Comparison of ENCODE assay signal across 19 cellular contexts in genomic region chr7:80137410-80137809, GRCh38. TPM values are rescaled to one million over a fixed set of nuclear protein-coding genes. Genes with fewer than 3 reads are reported as not detected.
DNase-seq lines count a peak whose midpoint lies in the region; ATAC-seq and TF ChIP-seq lines count a peak whose summit lies in the region.
"Had no signal": no experiment of that assay in that cellular context is flagged by ENCODE, and none has a peak within 500 bp of the region (broad histone marks: within the 10 kb centered on the region; RNA-seq: fewer than 3 reads in every experiment).

No MANE protein-coding gene starts in this region.

- no peak for TF ChIP-seq EP300 in suprapubic skin (IDR thresholded peaks at IDR 0.05)

- H3K27ac ChIP-seq in muscle layer of colon (ENCODE audit: low read depth, low read length) (peak overlapping the region; percentile 12), suprapubic skin (no peak overlapping the region)
- H3K27ac ChIP-seq: cardiac muscle cell, Peyer's patch had no signal

- no peaks in the 10 kb centered on the region for H3K9me3 Mint-ChIP-seq in activated naive CD8-positive, alpha-beta T cell treated with anti-CD3 and anti-CD28 coated beads, Interleukin-2, amount 50 U/mL, for 24 hours
- H3K9me3 Mint-ChIP-seq in activated naive CD8-positive, alpha-beta T cell treated with anti-CD3 and anti-CD28 coated beads for 36 hours: no peaks in the 10 kb centered on the region
- no peaks in the 10 kb centered on the region for H3K9me3 Mint-ChIP-seq in chondrocyte (ENCODE audit: low read depth)
- peaks cover 0 to 3% (median 0%) of the 10 kb centered on the region in 3 donors for H3K9me3 Mint-ChIP-seq in T-cell
- H3K9me3 Mint-ChIP-seq: H9 had no signal

- H3K4me3 Mint-ChIP-seq in activated naive CD8-positive, alpha-beta T cell treated with anti-CD3 and anti-CD28 coated beads, Interleukin-2, amount 50 U/mL, for 24 hours: peak overlapping the region; percentile 29
- no peak overlapping the region for H3K4me3 Mint-ChIP-seq in activated naive CD8-positive, alpha-beta T cell treated with anti-CD3 and anti-CD28 coated beads for 36 hours
- H3K4me3 Mint-ChIP-seq in chondrocyte (ENCODE audit: unreplicated experiment): no peak overlapping the region
- H3K4me3 Mint-ChIP-seq in T-cell: no peak overlapping the region
- H3K4me3 Mint-ChIP-seq: stimulated activated effector memory CD8-positive, alpha-beta T cell treated with anti-CD3 and anti-CD28 coated beads, Interleukin-12 subunit alpha, Interleukin-12 subunit beta, amount 100 ng/mL, for 72 hours had no signal

- H3K27me3 ChIP-seq in muscle layer of colon (ENCODE audit: control insufficient read depth in 1 of 2, insufficient read depth in 2 of 2, low read length in 2 of 2): no peaks in the 10 kb centered on the region
- H3K27me3 ChIP-seq in suprapubic skin: no peaks in the 10 kb centered on the region
- H3K27me3 ChIP-seq: cardiac muscle cell, Peyer's patch had no signal

- no peak overlapping the region for H3K27ac Mint-ChIP-seq in activated naive CD8-positive, alpha-beta T cell treated with anti-CD3 and anti-CD28 coated beads, Interleukin-2, amount 50 U/mL, for 24 hours
- no peak overlapping the region for H3K27ac Mint-ChIP-seq in activated naive CD8-positive, alpha-beta T cell treated with anti-CD3 and anti-CD28 coated beads for 36 hours
- H3K27ac Mint-ChIP-seq in chondrocyte (ENCODE audit: unreplicated experiment): peak overlapping the region; percentile 23
- H3K27ac Mint-ChIP-seq in T-cell: no peak overlapping the region
- H3K27ac Mint-ChIP-seq: H9; stimulated activated effector memory CD8-positive, alpha-beta T cell treated with anti-CD3 and anti-CD28 coated beads, Interleukin-12 subunit alpha, Interleukin-12 subunit beta, amount 100 ng/mL, for 72 hours had no signal

- no peak for ATAC-seq in activated naive CD8-positive, alpha-beta T cell treated with anti-CD3 and anti-CD28 coated beads, Interleukin-2, amount 50 U/mL, for 24 hours
- ATAC-seq in T-cell (replicated peaks in 1 of 4) (no peak), GM18873 (IDR thresholded peaks at IDR 0.05; ENCODE audit: low FRiP score, unreplicated experiment) (no peak)
- ATAC-seq: left colon; stimulated activated effector memory CD8-positive, alpha-beta T cell treated with anti-CD3 and anti-CD28 coated beads, Interleukin-12 subunit alpha, Interleukin-12 subunit beta, amount 100 ng/mL, for 72 hours had no signal

- POLR2A ChIA-PET in T-cell (lab: Charles Lee): no interaction called here

- 75% methylated on average over 12 of the region's 12 CpGs for WGBS in suprapubic skin

- H3K27me3 Mint-ChIP-seq in activated naive CD8-positive, alpha-beta T cell treated with anti-CD3 and anti-CD28 coated beads, Interleukin-2, amount 50 U/mL, for 24 hours: peaks cover 56% of the 10 kb centered on the region
- H3K27me3 Mint-ChIP-seq in activated naive CD8-positive, alpha-beta T cell treated with anti-CD3 and anti-CD28 coated beads for 36 hours: peaks cover 68% of the 10 kb centered on the region
- H3K27me3 Mint-ChIP-seq in chondrocyte (ENCODE audit: low read depth) (no peaks in the 10 kb centered on the region), T-cell (peaks cover 4 to 36% of the 10 kb centered on the region in 2 donors)

- H3K4me1 ChIP-seq in muscle layer of colon (ENCODE audit: insufficient read depth, low read length) (peaks cover 39% of the 10 kb centered on the region), suprapubic skin (peaks cover 51% of the 10 kb centered on the region)

- H3K4me3 ChIP-seq in muscle layer of colon (ENCODE audit: low read depth in 1 of 2, low read length in 2 of 2) (peak overlapping the region in 1 of 2 donors; percentile 33), suprapubic skin (peak overlapping the region; percentile 93)
- H3K4me3 ChIP-seq: cardiac muscle cell had no signal

- H3K9ac ChIP-seq in muscle layer of colon (ENCODE audit: low read length): no peak overlapping the region

- H3K9me3 ChIP-seq in muscle layer of colon (ENCODE audit: low read length): no peaks in the 10 kb centered on the region
- H3K9me3 ChIP-seq in suprapubic skin: no peaks in the 10 kb centered on the region
- H3K9me3 ChIP-seq: Peyer's patch had no signal

- H3K4me1 Mint-ChIP-seq in activated naive CD8-positive, alpha-beta T cell treated with anti-CD3 and anti-CD28 coated beads, Interleukin-2, amount 50 U/mL, for 24 hours: peaks cover 38% of the 10 kb centered on the region
- H3K4me1 Mint-ChIP-seq in activated naive CD8-positive, alpha-beta T cell treated with anti-CD3 and anti-CD28 coated beads for 36 hours: peaks cover 26% of the 10 kb centered on the region
- H3K4me1 Mint-ChIP-seq in chondrocyte (ENCODE audit: low read depth) (peaks cover 35% of the 10 kb centered on the region), T-cell (peaks cover 12 to 41% (median 21%) of the 10 kb centered on the region in 3 donors)
- H3K4me1 Mint-ChIP-seq: stimulated activated effector memory CD8-positive, alpha-beta T cell treated with anti-CD3 and anti-CD28 coated beads, Interleukin-12 subunit alpha, Interleukin-12 subunit beta, amount 100 ng/mL, for 72 hours had no signal

- peaks cover 4% of the 10 kb centered on the region for H3K36me3 Mint-ChIP-seq in activated naive CD8-positive, alpha-beta T cell treated with anti-CD3 and anti-CD28 coated beads, Interleukin-2, amount 50 U/mL, for 24 hours (ENCODE audit: low read depth)
- no peaks in the 10 kb centered on the region for H3K36me3 Mint-ChIP-seq in activated naive CD8-positive, alpha-beta T cell treated with anti-CD3 and anti-CD28 coated beads for 36 hours
- H3K36me3 Mint-ChIP-seq in chondrocyte (ENCODE audit: low read depth) (no peaks in the 10 kb centered on the region), T-cell (no peaks in the 10 kb centered on the region)
- H3K36me3 Mint-ChIP-seq: activated naive CD8-positive, alpha-beta T cell; stimulated activated effector memory CD8-positive, alpha-beta T cell treated with anti-CD3 and anti-CD28 coated beads, Interleukin-12 subunit alpha, Interleukin-12 subunit beta, amount 100 ng/mL, for 72 hours had no signal

- H3K36me3 ChIP-seq in muscle layer of colon (ENCODE audit: insufficient read depth, low read length): no peaks in the 10 kb centered on the region
- H3K36me3 ChIP-seq in suprapubic skin: no peaks in the 10 kb centered on the region
- H3K36me3 ChIP-seq: cardiac muscle cell, Peyer's patch had no signal

- no peak for DNase-seq in activated naive CD8-positive, alpha-beta T cell treated with anti-CD3 and anti-CD28 coated beads, Interleukin-2, amount 50 U/mL, for 24 hours
- DNase-seq in activated naive CD8-positive, alpha-beta T cell treated with anti-CD3 and anti-CD28 coated beads for 36 hours: no peak
- DNase-seq in chondrocyte (ENCODE audit: low spot score) (no peak), suprapubic skin (ENCODE audit: low spot score in 2 of 2) (peak in 1 of 2 donors; percentile 34), T-cell (no peak), NCI-H2029 (lab: John Stamatoyannopoulos, UW) (no peak)
- DNase-seq: activated CD4-positive, alpha-beta T cell treated with anti-CD3 and anti-CD28 coated beads, Interleukin-2, amount 50 U/mL, for 4 hours; DND-41; effector memory CD4-positive, alpha-beta T cell; H9; Karpas-422; left colon; NCI-H2171; Peyer's patch had no signal

- CTCF ChIA-PET in T-cell (lab: Charles Lee): no interaction called here

- no peak for TF ChIP-seq POLR2A in suprapubic skin (IDR thresholded peaks at IDR 0.05)

- TF ChIP-seq CTCF in chondrocyte (IDR thresholded peaks at IDR 0.05) (no peak), suprapubic skin (IDR thresholded peaks at IDR 0.05) (no peak)

RNA-seq across cellular contexts. Expression of gene GNAI1, which starts 2.8 kb away (rescaled TPM):
- 1 to 10 TPM; 1.6 to 2.0 TPM for total RNA-seq in activated naive CD8-positive, alpha-beta T cell treated with anti-CD3 and anti-CD28 coated beads for 36 hours
- total RNA-seq in chondrocyte (26.1 to 29.1 TPM (median 27.4 TPM) in 3 replicates), suprapubic skin (10 to 100 TPM; 64.9 to 87.9 (median 72.1) TPM), T-cell (1 to 10 TPM in 4 of 5 donors, under 1 TPM in 1; 0.79 to 3.3 (median 1.4) TPM)
